Comparison of ENCODE assay signal across 13 cellular contexts in the genomic region with DNA sequence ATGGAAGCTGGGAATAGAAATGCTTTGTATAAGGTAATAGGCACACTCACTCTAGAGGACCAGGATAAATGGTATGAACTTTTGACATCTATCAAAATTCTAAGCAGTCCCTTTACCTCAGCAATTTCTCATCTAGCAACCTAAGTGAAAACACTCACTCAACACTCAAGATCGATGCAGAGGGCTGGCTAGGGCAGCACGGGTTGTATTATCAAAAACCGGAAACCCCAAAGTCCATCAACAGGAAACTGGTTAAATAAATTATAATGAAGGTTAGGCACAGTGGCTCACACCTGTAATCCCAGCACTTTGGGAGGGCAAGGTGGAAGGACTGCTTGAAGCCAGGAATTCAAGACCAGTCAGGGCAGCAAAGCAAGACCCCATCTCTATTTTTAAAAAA. TPM values are rescaled to one million over a fixed set of nuclear protein-coding genes. Genes with fewer than 3 reads are reported as not detected.
DNase-seq lines count a peak whose midpoint lies in the region; ATAC-seq and TF ChIP-seq lines count a peak whose summit lies in the region.
"Had no signal": no experiment of that assay in that cellular context is flagged by ENCODE, and none has a peak within 500 bp of the region (broad histone marks: within the 10 kb centered on the region; RNA-seq: fewer than 3 reads in every experiment).

No MANE protein-coding gene starts in this region.

- H3K27ac ChIP-seq in HL-60 (replicated peaks) = peak overlapping the region; percentile 25; the same call in 1 of the 2 replicates
- H3K27ac ChIP-seq: coronary artery, GM23248, tibial nerve had no signal

- peak overlapping the region; percentile 33 for H3K4me3 Mint-ChIP-seq in activated T-cell treated with anti-CD3 and anti-CD28 coated beads, Interleukin-2, amount 50 U/mL, for 24 hours
- H3K4me3 Mint-ChIP-seq in activated naive CD8-positive, alpha-beta T cell = no peak overlapping the region
- H3K4me3 Mint-ChIP-seq in stimulated activated effector memory CD8-positive, alpha-beta T cell treated with anti-CD3 and anti-CD28 coated beads, Interleukin-12 subunit alpha, Interleukin-12 subunit beta, amount 100 ng/mL, for 72 hours = peak overlapping the region; percentile 41

- peaks cover 57% of the 10 kb centered on the region for H3K4me1 Mint-ChIP-seq in activated T-cell treated with anti-CD3 and anti-CD28 coated beads, Interleukin-2, amount 50 U/mL, for 24 hours (ENCODE audit: low read depth)
- H3K4me1 Mint-ChIP-seq in activated naive CD8-positive, alpha-beta T cell (ENCODE audit: low read depth) = peaks cover 45% of the 10 kb centered on the region
- peaks cover 58% of the 10 kb centered on the region for H3K4me1 Mint-ChIP-seq in stimulated activated effector memory CD8-positive, alpha-beta T cell treated with anti-CD3 and anti-CD28 coated beads, Interleukin-12 subunit alpha, Interleukin-12 subunit beta, amount 100 ng/mL, for 72 hours

- no peak for DNase-seq in activated T-cell treated with anti-CD3 and anti-CD28 coated beads, Interleukin-2, amount 50 U/mL, for 24 hours
- no peak for DNase-seq in activated T-cell treated with anti-CD3 and anti-CD28 coated beads for 4 hours
- no peak for DNase-seq in HL-60 (ENCODE audit: low read depth in 1 of 2, low spot score in 1 of 2)
- no peak for DNase-seq in stimulated activated effector memory CD8-positive, alpha-beta T cell treated with anti-CD3 and anti-CD28 coated beads, Interleukin-12 subunit alpha, Interleukin-12 subunit beta, amount 100 ng/mL, for 72 hours (ENCODE audit: low spot score in 2 of 2)
- no peak for DNase-seq in H4 (ENCODE audit: low spot score)
- no peak for DNase-seq in GF-D8 (lab: John Stamatoyannopoulos, UW)
- DNase-seq: GM23248, IMR-90, NCI-H2029 had no signal

- no peaks in the 10 kb centered on the region for H3K27me3 ChIP-seq in HL-60 (ENCODE audit: insufficient read depth, poor library complexity, severe bottlenecking)
- H3K27me3 ChIP-seq: tibial nerve had no signal

- H3K27ac Mint-ChIP-seq in activated T-cell treated with anti-CD3 and anti-CD28 coated beads, Interleukin-2, amount 50 U/mL, for 24 hours = peak overlapping the region; percentile 67
- H3K27ac Mint-ChIP-seq in activated naive CD8-positive, alpha-beta T cell = peak overlapping the region; percentile 68
- H3K27ac Mint-ChIP-seq in stimulated activated effector memory CD8-positive, alpha-beta T cell treated with anti-CD3 and anti-CD28 coated beads, Interleukin-12 subunit alpha, Interleukin-12 subunit beta, amount 100 ng/mL, for 72 hours = no peak overlapping the region

- no peak overlapping the region for H3K4me3 ChIP-seq in HL-60 (replicated peaks; ENCODE audit: insufficient read depth, low read length)
- H3K4me3 ChIP-seq: coronary artery, GM23248, tibial nerve had no signal

- ATAC-seq in stimulated activated effector memory CD8-positive, alpha-beta T cell treated with anti-CD3 and anti-CD28 coated beads, Interleukin-12 subunit alpha, Interleukin-12 subunit beta, amount 100 ng/mL, for 72 hours = peak; percentile 80
- no peak for ATAC-seq in GM21367 (IDR thresholded peaks at IDR 0.05; ENCODE audit: unreplicated experiment)

- no peaks in the 10 kb centered on the region for H3K9me3 Mint-ChIP-seq in activated T-cell treated with anti-CD3 and anti-CD28 coated beads, Interleukin-2, amount 50 U/mL, for 24 hours
- H3K9me3 Mint-ChIP-seq in activated naive CD8-positive, alpha-beta T cell (ENCODE audit: low read depth) = no peaks in the 10 kb centered on the region
- H3K9me3 Mint-ChIP-seq in stimulated activated effector memory CD8-positive, alpha-beta T cell treated with anti-CD3 and anti-CD28 coated beads, Interleukin-12 subunit alpha, Interleukin-12 subunit beta, amount 100 ng/mL, for 72 hours = no peaks in the 10 kb centered on the region

- TF ChIP-seq CTCF in HL-60 (IDR thresholded peaks at IDR 0.05; ENCODE audit: insufficient read depth, low read length) = no peak

- H3K27me3 Mint-ChIP-seq in activated T-cell treated with anti-CD3 and anti-CD28 coated beads, Interleukin-2, amount 50 U/mL, for 24 hours = no peaks in the 10 kb centered on the region
- no peaks in the 10 kb centered on the region for H3K27me3 Mint-ChIP-seq in activated naive CD8-positive, alpha-beta T cell

- peaks cover 34% of the 10 kb centered on the region for H3K36me3 Mint-ChIP-seq in activated T-cell treated with anti-CD3 and anti-CD28 coated beads, Interleukin-2, amount 50 U/mL, for 24 hours (ENCODE audit: low read depth)
- peaks cover 3% of the 10 kb centered on the region for H3K36me3 Mint-ChIP-seq in activated naive CD8-positive, alpha-beta T cell
- peaks cover 50% of the 10 kb centered on the region for H3K36me3 Mint-ChIP-seq in stimulated activated effector memory CD8-positive, alpha-beta T cell treated with anti-CD3 and anti-CD28 coated beads, Interleukin-12 subunit alpha, Interleukin-12 subunit beta, amount 100 ng/mL, for 72 hours

RNA-seq across cellular contexts. Expression of gene USP48, which starts 9.4 kb away (rescaled TPM):
- total RNA-seq in H4 (2014; rRNA removed; shearing (Covaris generic)) = 14.5 and 14.7 TPM in 2 replicates

RNA-seq across cellular contexts. Expression of gene LDLRAD2, which starts 38.5 kb away (rescaled TPM):
- not detected in 2 replicates for total RNA-seq in H4 (2014; rRNA removed; shearing (Covaris generic))
- total RNA-seq: GM23248, IMR-90 had no signal
